ENCODE assay signal across 8 cellular contexts in genomic region chr14:55028066-55028465, GRCh38. TPM values are rescaled to one million over a fixed set of nuclear protein-coding genes. Genes with fewer than 3 reads are reported as not detected.
DNase-seq lines count a peak whose midpoint lies in the region; ATAC-seq and TF ChIP-seq lines count a peak whose summit lies in the region.

No MANE protein-coding gene starts in this region.

- no peaks in the 10 kb centered on the region for H3K9me3 ChIP-seq in Caco-2
- H3K9me3 ChIP-seq in MM.1S (replicated peaks; ENCODE audit: insufficient read depth, low read length): no peaks in the 10 kb centered on the region
- H3K9me3 ChIP-seq in neuron (ENCODE audit: low read length): no peaks in the 10 kb centered on the region

- H3K36me3 ChIP-seq in Caco-2 (ENCODE audit: control insufficient read depth, insufficient read depth, low read length) (no peaks in the 10 kb centered on the region), MM.1S (replicated peaks; ENCODE audit: insufficient read depth, low read length) (no peaks in the 10 kb centered on the region), neuron (ENCODE audit: insufficient read depth, low read length) (peaks cover 19% of the 10 kb centered on the region)

- H2AFZ ChIP-seq in MM.1S (ENCODE audit: low read length): no peak overlapping the region
- H2AFZ ChIP-seq in neuron (ENCODE audit: low read depth, low read length): peak overlapping the region; percentile 88

- intact Hi-C loops in Caco-2 (cut with micrococcal nuclease; ENCODE audit: unreplicated experiment) (no loop called here), dorsolateral prefrontal cortex (cut with DNase I) (no loop called here)

- no TSS peak for BruUV-seq in Caco-2 (replicated peaks; lab: Mats Ljungman, UMichigan)

- no peak overlapping the region for H3K27ac ChIP-seq in MM.1S (ENCODE audit: low read length)
- peak overlapping the region in 3 of 59 donors; percentile 76 to 91 (median 87) for H3K27ac ChIP-seq in dorsolateral prefrontal cortex

- peak overlapping the region; percentile 70 for H3K4me2 ChIP-seq in MM.1S (ENCODE audit: low read depth, low read length)

- H3F3A ChIP-seq in MM.1S (ENCODE audit: insufficient read depth, low read length): no peaks in the 10 kb centered on the region

- peaks cover 13% of the 10 kb centered on the region for H3K36me3 Mint-ChIP-seq in Caco-2 (ENCODE audit: insufficient read depth, unreplicated experiment)

- H3K27ac Mint-ChIP-seq in Caco-2 (ENCODE audit: unreplicated experiment): peak overlapping the region; percentile 79

- H4K20me1 ChIP-seq in MM.1S (ENCODE audit: insufficient read depth, low read length): no peaks in the 10 kb centered on the region

- H3K9ac ChIP-seq in MM.1S (ENCODE audit: low read length): peak overlapping the region; percentile 81; the same call in 1 of the 2 replicates

- peaks cover 42% of the 10 kb centered on the region for H3K4me1 ChIP-seq in Caco-2
- H3K4me1 ChIP-seq in MM.1S (ENCODE audit: low read length): peaks cover 7% of the 10 kb centered on the region; the same call in 1 of the 2 replicates
- H3K4me1 ChIP-seq in neuron (ENCODE audit: insufficient read depth, low read length): peaks cover 32% of the 10 kb centered on the region

- no peaks in the 10 kb centered on the region for H3K9me2 ChIP-seq in MM.1S (replicated peaks; ENCODE audit: insufficient read depth, low read length)

- H3K9me3 Mint-ChIP-seq in Caco-2 (ENCODE audit: unreplicated experiment): no peaks in the 10 kb centered on the region

- no peak for ATAC-seq in GM18858 (IDR thresholded peaks at IDR 0.05; ENCODE audit: unreplicated experiment)

- TF ChIP-seq CTCF in Caco-2 (IDR thresholded peaks at IDR 0.05; ENCODE audit: insufficient read depth in 1 of 2, low read depth in 1 of 2, low read length in 1 of 2, severe bottlenecking in 1 of 2, unreplicated experiment in 1 of 2) (no peak), MM.1S (IDR thresholded peaks at IDR 0.05; ENCODE audit: low read length) (no peak), dorsolateral prefrontal cortex (IDR thresholded peaks at IDR 0.05 in 54 of 56, conservative IDR thresholded peaks at IDR 0.05 in 2 of 56; ENCODE audit: low read depth in 1 of 56, partially characterized antibody in 56 of 56) (no peak), GM10248 (IDR thresholded peaks at IDR 0.05; ENCODE audit: control extremely low read depth, extremely low read depth, low read depth, missing control alignments) (no peak)

- H3K4me1 Mint-ChIP-seq in Caco-2 (ENCODE audit: low read depth, unreplicated experiment): peaks cover 35% of the 10 kb centered on the region

- no peak for DNase-seq in Caco-2
- DNase-seq in MM.1S: no peak
- DNase-seq in dorsolateral prefrontal cortex: no peak
- no peak for DNase-seq in SIG-M5 treated with dmso at 0.1 percent for 504 hours (lab: John Stamatoyannopoulos, UW; ENCODE audit: unreplicated experiment)
- DNase-seq in GM10248 (ENCODE audit: extremely low spot score): no peak
- DNase-seq in iPS-NIHi11 (ENCODE audit: low spot score): no peak

- H3K4me3 ChIP-seq in Caco-2 (ENCODE audit: low read depth, low read length): peak overlapping the region; percentile 86
- peak overlapping the region; percentile 90 for H3K4me3 ChIP-seq in MM.1S (ENCODE audit: low read length)
- H3K4me3 ChIP-seq in dorsolateral prefrontal cortex: peak overlapping the region; percentile 57 to 98 (median 86)
- H3K4me3 ChIP-seq in neuron (ENCODE audit: low read length): peak overlapping the region; percentile 81

- H3K79me2 ChIP-seq in MM.1S (ENCODE audit: low read length): peaks cover 61% of the 10 kb centered on the region

- CTCF ChIA-PET in Caco-2 (lab: Charles Lee) (no interaction called here), GM10248 (lab: Yijun Ruan, JAX) (interaction anchor here (0.9 to 3.7 kb wide), 4 partner anchors 13 to 54 kb away, joined by 3 to 26 read pairs (median 7); partner anchors contain the start of gene MAPK1IP1L)

- POLR2A ChIA-PET in Caco-2 (lab: Charles Lee) (interaction anchor here (0.6 kb wide), 1 partner anchor 23 kb away, joined by 3 read pairs; the partner anchor contains the start of gene MAPK1IP1L), GM10248 (lab: Yijun Ruan, JAX) (no interaction called here)

- H3K4me3 Mint-ChIP-seq in Caco-2 (ENCODE audit: unreplicated experiment): peak overlapping the region; percentile 73

- H3K27me3 Mint-ChIP-seq in Caco-2 (ENCODE audit: insufficient read depth, unreplicated experiment): no peaks in the 10 kb centered on the region

- no peaks in the 10 kb centered on the region for H3K27me3 ChIP-seq in Caco-2 (replicated peaks; ENCODE audit: control insufficient read depth, insufficient read depth, low read length)
- no peaks in the 10 kb centered on the region for H3K27me3 ChIP-seq in MM.1S (replicated peaks; ENCODE audit: insufficient read depth, low read length)
- H3K27me3 ChIP-seq in dorsolateral prefrontal cortex: no peaks in the 10 kb centered on the region
- no peaks in the 10 kb centered on the region for H3K27me3 ChIP-seq in neuron (ENCODE audit: insufficient read depth, low read length)

RNA-seq across cellular contexts. Expression of gene SOCS4, which starts 1.0 kb away (rescaled TPM):
- total RNA-seq in Caco-2 (2022): 21.1 and 24.8 TPM in 2 replicates
- 10 to 100 TPM; 17.2 to 44.5 (median 26.0) TPM for total RNA-seq in dorsolateral prefrontal cortex

RNA-seq across cellular contexts. Expression of gene WDHD1, which starts 1.2 kb away (rescaled TPM):
- 25.5 and 27.5 TPM in 2 replicates for total RNA-seq in Caco-2 (2022)
- 1 to 10 TPM; 2.1 to 8.9 (median 5.0) TPM for total RNA-seq in dorsolateral prefrontal cortex

RNA-seq across cellular contexts. Expression of gene MAPK1IP1L, which starts 23.4 kb away (rescaled TPM):
- total RNA-seq in Caco-2 (2022): 81.8 and 90.8 TPM in 2 replicates
- 10 to 100 TPM; 35.7 to 78.9 (median 53.0) TPM for total RNA-seq in dorsolateral prefrontal cortex
